Comparison of ENCODE assay signal across 8 cellular contexts in genomic region chr5:1523793-1524480, GRCh38. TPM values are rescaled to one million over a fixed set of nuclear protein-coding genes. Genes with fewer than 3 reads are reported as not detected.
DNase-seq lines count a peak whose midpoint lies in the region; ATAC-seq and TF ChIP-seq lines count a peak whose summit lies in the region.

LPCAT1 (minus strand) TSS chr5:1523960; CDS start chr5:1523844, 116 bp downstream.

- H3K36me3 Mint-ChIP-seq in nephron (ENCODE audit: low read depth), result peaks cover 5% of the 10 kb centered on the region
- peaks cover 12% of the 10 kb centered on the region for H3K36me3 Mint-ChIP-seq in stimulated activated naive CD8-positive, alpha-beta T cell treated with anti-CD3 and anti-CD28 coated beads, Interleukin-15, Interleukin-2, amounts not matched to agents 100 ng/mL and 50 ng/mL, for 24 hours (ENCODE audit: low read depth)

- H3K4me3 ChIP-seq in fibroblast of pulmonary artery (replicated peaks; ENCODE audit: low read depth, low read length), result peak within 1 kb of the TSS; percentile 75

- TF ChIP-seq EP300 in Ishikawa (IDR thresholded peaks at IDR 0.05; ENCODE audit: borderline replicate concordance), result no peak

- H3K27ac Mint-ChIP-seq in nephron, result peak within 1 kb of the TSS in 2 of 3 experiments; percentile 51 to 82
- H3K27ac Mint-ChIP-seq in stimulated activated naive CD8-positive, alpha-beta T cell treated with anti-CD3 and anti-CD28 coated beads, Interleukin-15, Interleukin-2, amounts not matched to agents 100 ng/mL and 50 ng/mL, for 24 hours, result peak within 1 kb of the TSS; percentile 31

- no peaks in the 10 kb centered on the region for H3K9me3 Mint-ChIP-seq in nephron
- no peaks in the 10 kb centered on the region for H3K9me3 Mint-ChIP-seq in stimulated activated naive CD8-positive, alpha-beta T cell treated with anti-CD3 and anti-CD28 coated beads, Interleukin-15, Interleukin-2, amounts not matched to agents 100 ng/mL and 50 ng/mL, for 24 hours

- ATAC-seq in GM21619 (IDR thresholded peaks at IDR 0.05; ENCODE audit: unreplicated experiment), result peak; percentile 69

- TF ChIP-seq RAD21 in Ishikawa (IDR thresholded peaks at IDR 0.05; ENCODE audit: low read depth), result no peak

- H3K4me1 Mint-ChIP-seq in nephron, result peaks cover 20% of the 10 kb centered on the region
- H3K4me1 Mint-ChIP-seq in stimulated activated naive CD8-positive, alpha-beta T cell treated with anti-CD3 and anti-CD28 coated beads, Interleukin-15, Interleukin-2, amounts not matched to agents 100 ng/mL and 50 ng/mL, for 24 hours (ENCODE audit: low read depth), result peaks cover 53% of the 10 kb centered on the region

- no peak for TF ChIP-seq CTCF in fibroblast of pulmonary artery (IDR thresholded peaks at IDR 0.05; ENCODE audit: low read length, missing control alignments)
- TF ChIP-seq CTCF in nephron (IDR thresholded peaks at IDR 0.05; ENCODE audit: unreplicated experiment in 3 of 3), result peak in 1 of 3 experiments; percentile 20

- DNase-seq in DMS53 treated with DMSO at 0.1 percent for 48 hours (lab: John Stamatoyannopoulos, UW; ENCODE audit: unreplicated experiment) (peak; percentile 62), RPMI7951 (ENCODE audit: low read depth) (peak; percentile 57), fibroblast of pulmonary artery (ENCODE audit: low read depth) (peak; percentile 72)
- peak; percentile 65 for DNase-seq in activated T-helper 9 cell treated with anti-CD3 and anti-CD28 coated beads, Interleukin-2, amount 50 U/mL, for 16 hours (ENCODE audit: low read depth)

- peaks cover 8% of the 10 kb centered on the region for H3K27me3 Mint-ChIP-seq in nephron (ENCODE audit: low read depth)
- no peaks in the 10 kb centered on the region for H3K27me3 Mint-ChIP-seq in stimulated activated naive CD8-positive, alpha-beta T cell treated with anti-CD3 and anti-CD28 coated beads, Interleukin-15, Interleukin-2, amounts not matched to agents 100 ng/mL and 50 ng/mL, for 24 hours

- H3K4me3 Mint-ChIP-seq in nephron, result peak within 1 kb of the TSS; percentile 86 to 92 (median 91)
- peak within 1 kb of the TSS; percentile 86 for H3K4me3 Mint-ChIP-seq in stimulated activated naive CD8-positive, alpha-beta T cell treated with anti-CD3 and anti-CD28 coated beads, Interleukin-15, Interleukin-2, amounts not matched to agents 100 ng/mL and 50 ng/mL, for 24 hours

TF ChIP-seq in Ishikawa, 13 proteins besides CTCF, POLR2A, EP300 and RAD21:
- TF ChIP-seq CREB1 (IDR thresholded peaks at IDR 0.05; ENCODE audit: low read depth) (no peak), REST (IDR thresholded peaks at IDR 0.05; ENCODE audit: low read depth) (no peak), EGR1 (IDR thresholded peaks at IDR 0.05) (0 out of 2 replicates have a peak, but pooled peaks have one; percentile 23), USF1 (IDR thresholded peaks at IDR 0.05) (no peak), TAF1 (IDR thresholded peaks at IDR 0.05; ENCODE audit: low read depth) (peak; percentile 16; the same call in 1 of the 2 replicates), NFIC (IDR thresholded peaks at IDR 0.05) (peak; percentile 29; the same call in 1 of the 2 replicates), FOXM1 (IDR thresholded peaks at IDR 0.05; ENCODE audit: borderline replicate concordance, low read depth) (no peak), TEAD4 (IDR thresholded peaks at IDR 0.05) (no peak), MAX (IDR thresholded peaks at IDR 0.05) (peak; percentile 84), CEBPB (IDR thresholded peaks at IDR 0.05) (no peak)

RNA-seq across cellular contexts. Expression of gene LPCAT1, which starts in this region (rescaled TPM):
- total RNA-seq in RPMI7951 (2014; rRNA removed; shearing (Covaris generic)), result 12.3 and 15.0 TPM in 2 replicates

Comparison
In these comparisons a context has a peak if more than half of its experiments do, and no peak if none do; other contexts are left out.
1. Peak in every context shown above with its lines: DNase-seq, ATAC-seq and H3K4me3 ChIP-seq.